1 cellular context compared by ENCODE assay signal in the genomic region with DNA sequence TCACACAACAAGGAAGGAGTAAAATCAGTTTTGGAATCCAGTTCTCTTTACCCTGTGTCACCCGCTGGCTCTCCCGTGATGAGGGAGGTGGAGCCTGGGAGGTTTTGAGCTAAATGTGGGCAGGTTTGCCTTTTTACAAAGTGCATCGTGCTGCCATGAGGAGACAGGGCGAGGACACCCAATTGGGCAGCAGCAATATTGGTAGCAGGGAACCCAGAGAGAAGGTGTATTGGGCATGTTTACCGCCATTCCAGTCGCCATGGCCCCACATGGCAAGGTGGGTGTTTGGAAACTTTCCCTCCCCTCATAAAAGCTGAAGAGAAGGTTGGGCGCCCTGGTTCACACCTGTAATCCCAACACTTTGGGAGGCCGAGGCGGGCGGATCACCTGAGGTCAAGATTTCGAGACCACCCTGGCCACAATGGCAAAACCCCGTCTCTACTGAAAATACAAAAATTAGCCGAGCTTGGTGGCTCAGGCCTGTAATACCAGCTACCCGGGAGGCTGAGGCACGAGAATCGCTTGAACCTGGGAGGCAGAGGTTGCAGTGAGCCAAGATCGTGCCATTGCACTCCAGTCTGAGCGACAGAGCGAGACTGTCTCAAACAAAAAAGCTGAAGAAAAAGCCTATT.
TF ChIP-seq lines count a peak whose summit lies in the region.

No MANE protein-coding gene starts in this region.

TF ChIP-seq in endothelial cell of umbilical vein, 7 proteins besides CTCF, POLR2A, EP300 and RAD21:
- TF ChIP-seq FOS (IDR thresholded peaks at IDR 0.05; ENCODE audit: borderline replicate concordance, insufficient read depth, low read length): no peak
- TF ChIP-seq, protein P1, sequence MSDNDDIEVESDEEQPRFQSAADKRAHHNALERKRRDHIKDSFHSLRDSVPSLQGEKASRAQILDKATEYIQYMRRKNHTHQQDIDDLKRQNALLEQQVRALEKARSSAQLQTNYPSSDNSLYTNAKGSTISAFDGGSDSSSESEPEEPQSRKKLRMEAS (IDR thresholded peaks at IDR 0.05; ENCODE audit: insufficient read depth, insufficient read length): no peak
- TF ChIP-seq EZH2 (IDR thresholded peaks at IDR 0.05; ENCODE audit: borderline replicate concordance, low read depth, low read length, severe bottlenecking): no peak
- no peak for TF ChIP-seq GATA2 (IDR thresholded peaks at IDR 0.05; ENCODE audit: insufficient read depth, insufficient read length, low read depth, low read length)
- no peak for TF ChIP-seq POLR2AphosphoS5 (IDR thresholded peaks at IDR 0.05; ENCODE audit: insufficient read depth, low read depth, low read length)
- no peak for TF ChIP-seq MYC (IDR thresholded peaks at IDR 0.05; ENCODE audit: low read depth, low read length)
- TF ChIP-seq JUN (IDR thresholded peaks at IDR 0.05; ENCODE audit: borderline replicate concordance, insufficient read depth, insufficient read length, low read depth): no peak
TF ChIP-seq in endothelial cell of umbilical vein: peak in this region for 0.
